ENCODE assay signal across 28 cellular contexts in genomic region chr14:55382483-55382882, GRCh38. TPM values are rescaled to one million over a fixed set of nuclear protein-coding genes. Genes with fewer than 3 reads are reported as not detected.
DNase-seq lines count a peak whose midpoint lies in the region; ATAC-seq and TF ChIP-seq lines count a peak whose summit lies in the region.
"Had no signal": no experiment of that assay in that cellular context is flagged by ENCODE, and none has a peak within 500 bp of the region (broad histone marks: within the 10 kb centered on the region; RNA-seq: fewer than 3 reads in every experiment).

No MANE protein-coding gene starts in this region.

- peak overlapping the region in 11 of 12 donors; percentile 61 to 80 (median 72) for H3K27ac ChIP-seq in heart left ventricle
- H3K27ac ChIP-seq in SJCRH30, result peak overlapping the region; percentile 53
- H3K27ac ChIP-seq in thoracic aorta, result peak overlapping the region; percentile 81 to 90
- no peak overlapping the region for H3K27ac ChIP-seq in vagina
- H3K27ac ChIP-seq: left lung, parathyroid adenoma, upper lobe of left lung had no signal

- 63 to 69% (median 64%) methylated on average over 4 of the region's 4 CpGs for WGBS in heart left ventricle, 4 donors

- H3K27ac Mint-ChIP-seq in endothelial cell (ENCODE audit: unreplicated experiment), result no peak overlapping the region
- H3K27ac Mint-ChIP-seq: activated CD8-positive, alpha-beta memory T cell treated with anti-CD3 and anti-CD28 coated beads, Interleukin-2, amount 10 ng/mL, durations not matched to agents 7 days and 5 days; activated T-cell treated with anti-CD3 and anti-CD28 coated beads, Interleukin-2, amount 50 U/mL, for 72 hours; T-helper 2 cell treated with Interferon-gamma antibody and Interleukin-4, amounts not matched to agents 5 μg/mL and 100 μg/mL, for 36 hours had no signal

- H3K9me3 ChIP-seq in heart left ventricle, result no peaks in the 10 kb centered on the region
- H3K9me3 ChIP-seq in SJCRH30 (replicated peaks), result 0 out of 2 replicates have a peak, but pooled peaks cover 3% of the 10 kb centered on the region
- no peaks in the 10 kb centered on the region for H3K9me3 ChIP-seq in thoracic aorta
- no peaks in the 10 kb centered on the region for H3K9me3 ChIP-seq in vagina
- H3K9me3 ChIP-seq: left lung, mucosa of descending colon, sigmoid colon, upper lobe of left lung had no signal

- no peaks in the 10 kb centered on the region for H3K4me1 Mint-ChIP-seq in endothelial cell (ENCODE audit: unreplicated experiment)

- no peaks in the 10 kb centered on the region for H3K27me3 Mint-ChIP-seq in endothelial cell (ENCODE audit: unreplicated experiment)
- H3K27me3 Mint-ChIP-seq: activated CD4-positive, alpha-beta T cell treated with anti-CD3 and anti-CD28 coated beads, Interleukin-2, amount 10 ng/mL, durations not matched to agents 24 days and 14 days; activated CD8-positive, alpha-beta memory T cell treated with anti-CD3 and anti-CD28 coated beads, Interleukin-2, amount 10 ng/mL, durations not matched to agents 7 days and 5 days had no signal

- no peak for DNase-seq in heart left ventricle
- DNase-seq in cardiac septum (ENCODE audit: low spot score), result no peak
- peak; percentile 5 to 19 for DNase-seq in SJCRH30
- DNase-seq in fibroblast of villous mesenchyme (ENCODE audit: low read depth), result peak; percentile 55
- no peak for DNase-seq in thoracic aorta (ENCODE audit: low spot score)
- DNase-seq in endothelial cell (ENCODE audit: low spot score), result no peak
- DNase-seq in vagina (ENCODE audit: extremely low spot score in 2 of 2), result no peak
- no peak for DNase-seq in HT-29 (ENCODE audit: low spot score)
- DNase-seq: activated CD4-positive, alpha-beta T cell treated with anti-CD3 and anti-CD28 coated beads, Interleukin-2, amount 10 ng/mL, durations not matched to agents 24 days and 14 days; activated CD8-positive, alpha-beta memory T cell treated with anti-CD3 and anti-CD28 coated beads, Interleukin-2, amount 10 ng/mL, durations not matched to agents 7 days and 5 days; activated naive CD4-positive, alpha-beta T cell treated with anti-CD3 and anti-CD28 coated beads for 36 hours; activated T-cell treated with anti-CD3 and anti-CD28 coated beads, Interleukin-2, amount 50 U/mL, for 72 hours; AML-193; amygdala; CD8-positive, alpha-beta T cell; H7; Kasumi-1; left lung; mucosa of descending colon; NCI-H1092; NCI-H187; NCI-H2171 treated with DMSO at 0.1 percent for 48 hours; NCI-H69; sigmoid colon had no signal

- no peak for ATAC-seq in heart left ventricle
- no peak for ATAC-seq in thoracic aorta (ENCODE audit: insufficient number of reproducible peaks, low FRiP score, low read depth)
- ATAC-seq: activated CD8-positive, alpha-beta memory T cell treated with anti-CD3 and anti-CD28 coated beads, Interleukin-2, amount 10 ng/mL, durations not matched to agents 7 days and 5 days; CD8-positive, alpha-beta T cell; mucosa of descending colon had no signal

- intact Hi-C loops in heart left ventricle (cut with DNase I), result no loop called here
- intact Hi-C loops in cardiac septum (cut with DNase I), result no loop called here
- intact Hi-C loops in vagina (cut with DNase I), result no loop called here

- TF ChIP-seq CTCF in heart left ventricle (IDR thresholded peaks at IDR 0.05), result no peak
- no peak for TF ChIP-seq CTCF in fibroblast of villous mesenchyme (IDR thresholded peaks at IDR 0.05; ENCODE audit: insufficient read depth, low read depth, low read length)
- TF ChIP-seq CTCF in thoracic aorta (IDR thresholded peaks at IDR 0.05), result no peak
- no peak for TF ChIP-seq CTCF in endothelial cell (IDR thresholded peaks at IDR 0.05; ENCODE audit: unreplicated experiment)
- TF ChIP-seq CTCF in vagina (IDR thresholded peaks at IDR 0.05), result no peak

- H3K4me3 Mint-ChIP-seq in endothelial cell (ENCODE audit: unreplicated experiment), result no peak overlapping the region
- H3K4me3 Mint-ChIP-seq: activated CD4-positive, alpha-beta T cell treated with anti-CD3 and anti-CD28 coated beads, Interleukin-2, amount 10 ng/mL, durations not matched to agents 24 days and 14 days; activated CD8-positive, alpha-beta memory T cell treated with anti-CD3 and anti-CD28 coated beads, Interleukin-2, amount 10 ng/mL, durations not matched to agents 7 days and 5 days; activated naive CD4-positive, alpha-beta T cell treated with anti-CD3 and anti-CD28 coated beads for 36 hours; CD8-positive, alpha-beta T cell; T-helper 2 cell treated with Interferon-gamma antibody and Interleukin-4, amounts not matched to agents 5 μg/mL and 100 μg/mL, for 36 hours had no signal

- H3K27me3 ChIP-seq in heart left ventricle, result no peaks in the 10 kb centered on the region
- no peaks in the 10 kb centered on the region for H3K27me3 ChIP-seq in SJCRH30
- no peaks in the 10 kb centered on the region for H3K27me3 ChIP-seq in thoracic aorta (replicated peaks; ENCODE audit: insufficient read depth)
- no peaks in the 10 kb centered on the region for H3K27me3 ChIP-seq in vagina
- H3K27me3 ChIP-seq: left lung, sigmoid colon, upper lobe of left lung had no signal

- H3K36me3 ChIP-seq in heart left ventricle (peaks cover 0 to 92% (median 84%) of the 10 kb centered on the region in 9 donors), SJCRH30 (peaks cover 6% of the 10 kb centered on the region; the same call in 1 of the 2 replicates), thoracic aorta (peaks cover 42% of the 10 kb centered on the region), vagina (peaks cover 0 to 56% of the 10 kb centered on the region in 2 donors)

- H3K4me3 ChIP-seq in heart left ventricle, result no peak overlapping the region
- no peak overlapping the region for H3K4me3 ChIP-seq in SJCRH30
- no peak overlapping the region for H3K4me3 ChIP-seq in fibroblast of villous mesenchyme (ENCODE audit: low read depth, low read length)
- H3K4me3 ChIP-seq in thoracic aorta, result no peak overlapping the region
- H3K4me3 ChIP-seq in vagina, result no peak overlapping the region
- H3K4me3 ChIP-seq: left lung, mucosa of descending colon, sigmoid colon, upper lobe of left lung had no signal

- TF ChIP-seq POLR2A in heart left ventricle (IDR thresholded peaks at IDR 0.05), result no peak
- TF ChIP-seq POLR2A in vagina (IDR thresholded peaks at IDR 0.05), result no peak

- peaks cover 26% of the 10 kb centered on the region for H3K36me3 Mint-ChIP-seq in endothelial cell (ENCODE audit: low read depth, unreplicated experiment)

- H3K4me1 ChIP-seq in heart left ventricle (peaks cover 0 to 30% (median 15%) of the 10 kb centered on the region in 12 donors), SJCRH30 (peaks cover 9% of the 10 kb centered on the region; the same call in 1 of the 2 replicates), thoracic aorta (ENCODE audit: control insufficient read depth in 1 of 2, low read depth in 2 of 2) (peaks cover 20 to 39% of the 10 kb centered on the region in 2 donors), vagina (peaks cover 12% of the 10 kb centered on the region)
- H3K4me1 ChIP-seq: left lung, parathyroid adenoma, upper lobe of left lung had no signal

- H3K9me3 Mint-ChIP-seq in endothelial cell (ENCODE audit: unreplicated experiment), result no peaks in the 10 kb centered on the region
- H3K9me3 Mint-ChIP-seq: activated naive CD4-positive, alpha-beta T cell treated with anti-CD3 and anti-CD28 coated beads for 36 hours; activated T-cell treated with anti-CD3 and anti-CD28 coated beads, Interleukin-2, amount 50 U/mL, for 72 hours; CD8-positive, alpha-beta T cell; T-helper 2 cell treated with Interferon-gamma antibody and Interleukin-4, amounts not matched to agents 5 μg/mL and 100 μg/mL, for 36 hours had no signal

RNA-seq across cellular contexts. Expression of gene ATG14, which starts 29.1 kb away (rescaled TPM):
- 10 to 100 TPM in 8 of 9 donors, 1 to 10 TPM in 1; 8.7 to 16.2 (median 12.9) TPM for total RNA-seq in heart left ventricle
- 1 to 10 TPM; 5.9 to 9.1 TPM for polyA plus RNA-seq in heart left ventricle
- 12.5 TPM for total RNA-seq in cardiac septum
- 7.9 and 8.3 TPM in 2 replicates for total RNA-seq in SJCRH30 (2014; rRNA removed; shearing (Covaris generic))
- 14.5 and 14.7 TPM in 2 replicates for total RNA-seq in fibroblast of villous mesenchyme
- 10 to 100 TPM; 19.5 to 26.0 TPM for total RNA-seq in thoracic aorta
- total RNA-seq in endothelial cell (ENCODE audit: unreplicated experiment), result 14.0 TPM
- 11.5 TPM for total RNA-seq in vagina
- total RNA-seq in HT-29 (2014; rRNA removed; shearing (Covaris generic)), result 3.1 and 3.5 TPM in 2 replicates

RNA-seq across cellular contexts. Expression of gene TBPL2, which starts 57.9 kb away (rescaled TPM):
- not detected for total RNA-seq in heart left ventricle
- polyA plus RNA-seq in heart left ventricle, result not detected
- not detected for total RNA-seq in cardiac septum
- not detected in 2 replicates for total RNA-seq in SJCRH30 (2014; rRNA removed; shearing (Covaris generic))
- not detected in 2 replicates for total RNA-seq in fibroblast of villous mesenchyme
- total RNA-seq in thoracic aorta, result not detected
- total RNA-seq in endothelial cell (ENCODE audit: unreplicated experiment), result not detected
- not detected for total RNA-seq in vagina
- not detected in 2 replicates for total RNA-seq in HT-29 (2014; rRNA removed; shearing (Covaris generic))
- total RNA-seq: activated CD4-positive, alpha-beta T cell treated with anti-CD3 and anti-CD28 coated beads, Interleukin-2, amount 10 ng/mL, durations not matched to agents 24 days and 14 days; activated CD8-positive, alpha-beta memory T cell treated with anti-CD3 and anti-CD28 coated beads, Interleukin-2, amount 10 ng/mL, durations not matched to agents 7 days and 5 days; activated naive CD4-positive, alpha-beta T cell treated with anti-CD3 and anti-CD28 coated beads for 36 hours; activated T-cell treated with anti-CD3 and anti-CD28 coated beads, Interleukin-2, amount 50 U/mL, for 72 hours; CD8-positive, alpha-beta T cell; H7; left lung; mucosa of descending colon; sigmoid colon; upper lobe of left lung had no signal
- polyA plus RNA-seq: neural cell, sigmoid colon had no signal

Comparison
In these comparisons a context has a peak if more than half of its experiments do, and no peak if none do; other contexts are left out.
1. DNase-seq: peak in SJCRH30 (2 of 2) and fibroblast of villous mesenchyme (single experiment); none in heart left ventricle (0 of 5), cardiac septum (single experiment), thoracic aorta (single experiment), endothelial cell (single experiment), vagina (0 of 2) and HT-29 (single experiment).